Comparison of ENCODE assay signal across 8 cellular contexts in the genomic region with DNA sequence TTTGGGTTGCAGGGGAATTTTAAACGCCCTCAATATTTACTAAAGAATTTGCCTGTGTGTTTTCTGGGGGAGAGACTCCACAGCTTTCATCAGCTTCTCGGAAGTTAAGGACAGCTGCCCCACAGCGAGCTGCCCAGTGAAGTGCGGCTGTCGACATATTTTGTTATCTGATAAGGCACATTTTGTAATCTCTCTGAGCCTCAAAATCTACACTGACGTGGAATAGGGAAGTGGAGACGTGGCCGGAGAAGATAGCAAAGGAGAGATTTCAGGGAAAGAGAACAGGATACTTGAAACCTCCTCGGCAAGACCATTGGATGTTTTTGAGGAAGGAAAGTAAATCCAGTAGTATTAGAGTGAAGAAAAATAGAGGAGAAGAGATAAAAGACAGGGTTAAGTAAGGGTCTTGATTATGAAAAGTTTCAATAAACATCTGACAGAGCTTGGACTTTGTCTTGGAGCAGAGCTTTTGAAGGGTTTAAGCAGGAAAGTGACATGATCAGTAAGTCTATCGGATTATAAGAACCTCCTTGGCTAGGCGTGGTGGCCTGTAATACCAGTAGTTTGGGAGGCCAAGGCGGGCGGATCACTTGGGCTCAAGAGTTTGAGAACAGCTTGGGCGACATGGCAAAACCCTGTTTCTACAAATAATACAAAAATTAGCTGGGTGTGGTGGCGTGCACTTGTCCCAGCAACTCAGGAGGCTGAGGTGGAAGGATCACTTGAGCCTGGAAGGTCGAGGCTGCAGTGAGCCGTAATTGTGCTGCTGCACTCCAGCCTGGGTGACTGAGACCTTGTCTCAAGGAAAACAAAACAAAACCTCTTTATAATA. TPM values are rescaled to one million over a fixed set of nuclear protein-coding genes. Genes with fewer than 3 reads are reported as not detected.
A peak's percentile ranks its signal among the peaks of the same experiment; 100 is the strongest.
DNase-seq lines count a peak whose midpoint lies in the region; ATAC-seq and TF ChIP-seq lines count a peak whose summit lies in the region.

No MANE protein-coding gene starts in this region.

- TSS peak; percentile 58 for BruUV-seq in A673 (replicated peaks; lab: Mats Ljungman, UMichigan)

- H3K4me3 Mint-ChIP-seq in nephron progenitor cell = peak overlapping the region; percentile 86

- 25 to 26% methylated on average over 17 of the region's 17 CpGs for WGBS in esophagus, 2 donors

- H3K27me3 ChIP-seq in A673 (replicated peaks; ENCODE audit: insufficient read depth, low read depth, low read length, poor library complexity) (no peaks in the 10 kb centered on the region), esophagus (ENCODE audit: control insufficient read depth in 1 of 2, insufficient read depth in 2 of 2, low read length in 2 of 2) (no peaks in the 10 kb centered on the region)

- no peaks in the 10 kb centered on the region for H3K27me3 Mint-ChIP-seq in nephron progenitor cell (ENCODE audit: low read depth, poor library complexity)

- peak overlapping the region; percentile 89 for H3K27ac ChIP-seq in A673 (ENCODE audit: low read depth, low read length, poor library complexity, severe bottlenecking)
- H3K27ac ChIP-seq in esophagus (ENCODE audit: low read depth in 2 of 2, low read length in 1 of 2) = peak overlapping the region; percentile 82 to 99

- H3K36me3 Mint-ChIP-seq in nephron progenitor cell (ENCODE audit: low read depth) = no peaks in the 10 kb centered on the region

- H3K4me1 Mint-ChIP-seq in nephron progenitor cell = peaks cover 20% of the 10 kb centered on the region

- intact Hi-C loops in A673 (cut with micrococcal nuclease; ENCODE audit: unreplicated experiment) = loop anchor here (10.0 kb wide), 1 partner anchor 134 kb away; no protein-coding TSS in a partner anchor

- peaks cover 8% of the 10 kb centered on the region for H3K4me1 ChIP-seq in A673 (ENCODE audit: insufficient read depth, low read length, poor library complexity, severe bottlenecking)
- peaks cover 0 to 2% of the 10 kb centered on the region in 2 donors for H3K4me1 ChIP-seq in esophagus (ENCODE audit: control insufficient read depth in 2 of 2, insufficient read depth in 2 of 2, low read length in 1 of 2)

- H3K36me3 ChIP-seq in A673 (ENCODE audit: insufficient read depth, low read length, poor library complexity, severe bottlenecking) = no peaks in the 10 kb centered on the region
- H3K36me3 ChIP-seq in esophagus (ENCODE audit: control insufficient read depth in 2 of 2, insufficient read depth in 2 of 2, low read length in 1 of 2) = peaks cover 0 to 3% of the 10 kb centered on the region in 2 donors

- POLR2A ChIA-PET in A673 (lab: Charles Lee; ENCODE audit: low non-redundant PET) = no interaction called here

- TF ChIP-seq CTCF in A673 (conservative IDR thresholded peaks at IDR 0.05; ENCODE audit: low read depth, low read length) (no peak), nephron progenitor cell (IDR thresholded peaks at IDR 0.05) (no peak)

- DNase-seq in A673 (ENCODE audit: low spot score) (no peak), nephron progenitor cell (no peak), NCI-H1694 (lab: John Stamatoyannopoulos, UW) (no peak), NCI-H146 treated with DMSO at 0.1 percent for 48 hours (lab: John Stamatoyannopoulos, UW; ENCODE audit: unreplicated experiment) (no peak)

- peak overlapping the region; percentile 64 for H3K27ac Mint-ChIP-seq in nephron progenitor cell

- H3K4me3 ChIP-seq in A673 (ENCODE audit: low read depth, low read length, poor library complexity, severe bottlenecking) (peak overlapping the region; percentile 70), esophagus (ENCODE audit: low read depth in 1 of 2, low read length in 2 of 2) (peak overlapping the region; percentile 65 to 73)

- ATAC-seq in GM18870 (IDR thresholded peaks at IDR 0.05; ENCODE audit: unreplicated experiment) (peak; percentile 7), HG03342 (IDR thresholded peaks at IDR 0.05; ENCODE audit: unreplicated experiment) (peak; percentile 9), SK-N-SH treated with all-trans-retinoic acid at 6 μM for 48 hours (peak; percentile 42)

- CTCF ChIA-PET in A673 (lab: Charles Lee) = interaction anchor here (1.0 to 2.1 kb wide), 3 partner anchors 131 to 561 kb away, joined by 3 to 14 read pairs (median 14); no protein-coding TSS in a partner anchor

- H3K9me3 ChIP-seq in A673 (ENCODE audit: low read depth, low read length, poor library complexity, severe bottlenecking) = no peaks in the 10 kb centered on the region
- H3K9me3 ChIP-seq in esophagus (ENCODE audit: control insufficient read depth in 2 of 2, insufficient read depth in 1 of 2, low read depth in 1 of 2, low read length in 1 of 2) = no peaks in the 10 kb centered on the region

- H3K9me3 Mint-ChIP-seq in nephron progenitor cell = no peaks in the 10 kb centered on the region

TF ChIP-seq in SK-N-SH treated with all-trans-retinoic acid at 6 μM for 48 hours, 23 proteins besides CTCF, POLR2A, EP300 and RAD21 (continues in another document):
- TF ChIP-seq, protein P1, sequence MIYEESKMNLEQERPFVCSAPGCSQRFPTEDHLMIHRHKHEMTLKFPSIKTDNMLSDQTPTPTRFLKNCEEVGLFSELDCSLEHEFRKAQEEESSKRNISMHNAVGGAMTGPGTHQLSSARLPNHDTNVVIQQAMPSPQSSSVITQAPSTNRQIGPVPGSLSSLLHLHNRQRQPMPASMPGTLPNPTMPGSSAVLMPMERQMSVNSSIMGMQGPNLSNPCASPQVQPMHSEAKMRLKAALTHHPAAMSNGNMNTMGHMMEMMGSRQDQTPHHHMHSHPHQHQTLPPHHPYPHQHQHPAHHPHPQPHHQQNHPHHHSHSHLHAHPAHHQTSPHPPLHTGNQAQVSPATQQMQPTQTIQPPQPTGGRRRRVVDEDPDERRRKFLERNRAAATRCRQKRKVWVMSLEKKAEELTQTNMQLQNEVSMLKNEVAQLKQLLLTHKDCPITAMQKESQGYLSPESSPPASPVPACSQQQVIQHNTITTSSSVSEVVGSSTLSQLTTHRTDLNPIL (CRISPR knock-in tag; IDR thresholded peaks at IDR 0.05; ENCODE audit: low read depth) = no peak
- TF ChIP-seq ZNF565 (CRISPR knock-in tag; conservative IDR thresholded peaks at IDR 0.05; ENCODE audit: low read depth) (no peak), ISL1 (CRISPR knock-in tag; IDR thresholded peaks at IDR 0.05) (no peak), ZFP30 (CRISPR knock-in tag; IDR thresholded peaks at IDR 0.05) (no peak), SNAI2 (CRISPR knock-in tag; IDR thresholded peaks at IDR 0.05) (no peak), OSR1 (CRISPR knock-in tag; IDR thresholded peaks at IDR 0.05) (no peak), ZC3H10 (CRISPR knock-in tag; IDR thresholded peaks at IDR 0.05) (no peak), TCF4 (CRISPR knock-in tag; IDR thresholded peaks at IDR 0.05; ENCODE audit: borderline replicate concordance) (no peak), ZNF8 (CRISPR knock-in tag; IDR thresholded peaks at IDR 0.05) (no peak), BACH2 (CRISPR knock-in tag; IDR thresholded peaks at IDR 0.05; ENCODE audit: borderline replicate concordance) (no peak), ESRRG (CRISPR knock-in tag; IDR thresholded peaks at IDR 0.05) (no peak)
- TF ChIP-seq, protein P2, sequence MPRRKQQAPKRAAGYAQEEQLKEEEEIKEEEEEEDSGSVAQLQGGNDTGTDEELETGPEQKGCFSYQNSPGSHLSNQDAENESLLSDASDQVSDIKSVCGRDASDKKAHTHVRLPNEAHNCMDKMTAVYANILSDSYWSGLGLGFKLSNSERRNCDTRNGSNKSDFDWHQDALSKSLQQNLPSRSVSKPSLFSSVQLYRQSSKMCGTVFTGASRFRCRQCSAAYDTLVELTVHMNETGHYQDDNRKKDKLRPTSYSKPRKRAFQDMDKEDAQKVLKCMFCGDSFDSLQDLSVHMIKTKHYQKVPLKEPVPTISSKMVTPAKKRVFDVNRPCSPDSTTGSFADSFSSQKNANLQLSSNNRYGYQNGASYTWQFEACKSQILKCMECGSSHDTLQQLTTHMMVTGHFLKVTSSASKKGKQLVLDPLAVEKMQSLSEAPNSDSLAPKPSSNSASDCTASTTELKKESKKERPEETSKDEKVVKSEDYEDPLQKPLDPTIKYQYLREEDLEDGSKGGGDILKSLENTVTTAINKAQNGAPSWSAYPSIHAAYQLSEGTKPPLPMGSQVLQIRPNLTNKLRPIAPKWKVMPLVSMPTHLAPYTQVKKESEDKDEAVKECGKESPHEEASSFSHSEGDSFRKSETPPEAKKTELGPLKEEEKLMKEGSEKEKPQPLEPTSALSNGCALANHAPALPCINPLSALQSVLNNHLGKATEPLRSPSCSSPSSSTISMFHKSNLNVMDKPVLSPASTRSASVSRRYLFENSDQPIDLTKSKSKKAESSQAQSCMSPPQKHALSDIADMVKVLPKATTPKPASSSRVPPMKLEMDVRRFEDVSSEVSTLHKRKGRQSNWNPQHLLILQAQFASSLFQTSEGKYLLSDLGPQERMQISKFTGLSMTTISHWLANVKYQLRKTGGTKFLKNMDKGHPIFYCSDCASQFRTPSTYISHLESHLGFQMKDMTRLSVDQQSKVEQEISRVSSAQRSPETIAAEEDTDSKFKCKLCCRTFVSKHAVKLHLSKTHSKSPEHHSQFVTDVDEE (CRISPR knock-in tag; IDR thresholded peaks at IDR 0.05) = no peak
- TF ChIP-seq, protein P3, sequence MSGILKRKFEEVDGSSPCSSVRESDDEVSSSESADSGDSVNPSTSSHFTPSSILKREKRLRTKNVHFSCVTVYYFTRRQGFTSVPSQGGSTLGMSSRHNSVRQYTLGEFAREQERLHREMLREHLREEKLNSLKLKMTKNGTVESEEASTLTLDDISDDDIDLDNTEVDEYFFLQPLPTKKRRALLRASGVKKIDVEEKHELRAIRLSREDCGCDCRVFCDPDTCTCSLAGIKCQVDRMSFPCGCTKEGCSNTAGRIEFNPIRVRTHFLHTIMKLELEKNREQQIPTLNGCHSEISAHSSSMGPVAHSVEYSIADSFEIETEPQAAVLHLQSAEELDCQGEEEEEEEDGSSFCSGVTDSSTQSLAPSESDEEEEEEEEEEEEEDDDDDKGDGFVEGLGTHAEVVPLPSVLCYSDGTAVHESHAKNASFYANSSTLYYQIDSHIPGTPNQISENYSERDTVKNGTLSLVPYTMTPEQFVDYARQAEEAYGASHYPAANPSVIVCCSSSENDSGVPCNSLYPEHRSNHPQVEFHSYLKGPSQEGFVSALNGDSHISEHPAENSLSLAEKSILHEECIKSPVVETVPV (CRISPR knock-in tag; IDR thresholded peaks at IDR 0.05) = no peak

RNA-seq across cellular contexts. Expression of a gene that starts 1.1 kb away (rescaled TPM):
- total RNA-seq in A673 (2021) = 13.7 and 14.8 TPM in 2 replicates
- polyA plus RNA-seq in esophagus = 1 to 10 TPM; 3.1 to 6.6 TPM

RNA-seq across cellular contexts. Expression of a gene that starts 56.1 kb away (rescaled TPM):
- total RNA-seq in A673 (2021) = 0.39 and 3.0 TPM in 2 replicates
- polyA plus RNA-seq in esophagus = 10 to 100 TPM; 10.6 to 19.4 TPM
